28 cellular contexts compared by ENCODE assay signal in genomic region chr10:86815640-86816039, GRCh38. TPM values are rescaled to one million over a fixed set of nuclear protein-coding genes. Genes with fewer than 3 reads are reported as not detected.
A peak's percentile ranks its signal among the peaks of the same experiment; 100 is the strongest.
DNase-seq lines count a peak whose midpoint lies in the region; ATAC-seq and TF ChIP-seq lines count a peak whose summit lies in the region.
"Had no signal": no experiment of that assay in that cellular context is flagged by ENCODE, and none has a peak within 500 bp of the region (broad histone marks: within the 10 kb centered on the region; RNA-seq: fewer than 3 reads in every experiment).

No MANE protein-coding gene starts in this region.

- no peak overlapping the region for H2AK9ac ChIP-seq in IMR-90 (replicated peaks; ENCODE audit: low read depth, low read length, poor library complexity)

- ATAC-seq in IMR-90 (ENCODE audit: low read depth) = peak; percentile 46
- no peak for ATAC-seq in HG03095 (IDR thresholded peaks at IDR 0.05; ENCODE audit: unreplicated experiment)
- ATAC-seq in HG03439 (IDR thresholded peaks at IDR 0.05; ENCODE audit: unreplicated experiment) = no peak
- ATAC-seq in GM18498 (IDR thresholded peaks at IDR 0.05; ENCODE audit: unreplicated experiment) = no peak
- ATAC-seq: stimulated activated naive CD8-positive, alpha-beta T cell treated with anti-CD3 and anti-CD28 coated beads, Interleukin-15, Interleukin-2, amounts not matched to agents 100 U/mL and 50 U/mL, for 24 hours had no signal

- no TSS peak for BruUV-seq in IMR-90 (replicated peaks; lab: Mats Ljungman, UMichigan)

- H3K9me3 Mint-ChIP-seq in nephron progenitor cell = peaks cover 8% of the 10 kb centered on the region
- H3K9me3 Mint-ChIP-seq: nephron had no signal

- no peak overlapping the region for H2AFZ ChIP-seq in IMR-90 (replicated peaks; ENCODE audit: low read length, poor library complexity)
- H2AFZ ChIP-seq: hepatocyte had no signal

- in situ Hi-C loops in IMR-90 (cut with MboI; ENCODE audit: low sequenced_read_pairs) = no loop called here

- H2BK20ac ChIP-seq in IMR-90 (ENCODE audit: low read depth, low read length) = no peak overlapping the region

- no peak overlapping the region for H2AK5ac ChIP-seq in IMR-90 (ENCODE audit: low read depth, low read length)

- peaks cover 43% of the 10 kb centered on the region for H3K36me3 Mint-ChIP-seq in nephron progenitor cell (ENCODE audit: low read depth)

- TF ChIP-seq POLR2A in IMR-90 (IDR thresholded peaks at IDR 0.05; ENCODE audit: low read depth, low read length) = no peak
- no peak for TF ChIP-seq POLR2A in adrenal gland (IDR thresholded peaks at IDR 0.05)

- 100% methylated on average over 1 of the region's 5 CpGs; no CpG with 5 or more reads in 1 of the 2 experiments for WGBS in IMR-90 (ENCODE audit: extremely low coverage in 2 of 2, insufficient read length in 1 of 2), 2 experiments
- WGBS in adrenal gland, 4 donors = 84 to 92% (median 86%) methylated on average over 5 of the region's 5 CpGs

- peaks cover 19% of the 10 kb centered on the region for H3K9me1 ChIP-seq in IMR-90 (ENCODE audit: insufficient read depth, low read length)

- peak overlapping the region; percentile 89 for H3K27ac Mint-ChIP-seq in nephron progenitor cell
- H3K27ac Mint-ChIP-seq: activated naive CD8-positive, alpha-beta T cell had no signal

- H3K4me1 Mint-ChIP-seq in nephron progenitor cell = peaks cover 6% of the 10 kb centered on the region

- no peak overlapping the region for H3K4me3 Mint-ChIP-seq in nephron progenitor cell
- H3K4me3 Mint-ChIP-seq: activated naive CD8-positive, alpha-beta T cell; nephron had no signal

- H2BK15ac ChIP-seq in IMR-90 (ENCODE audit: low read depth, low read length) = no peak overlapping the region

- no peak for TF ChIP-seq RAD21 in IMR-90 (IDR thresholded peaks at IDR 0.05; ENCODE audit: low read length)

- no peak overlapping the region for H4K91ac ChIP-seq in IMR-90 (ENCODE audit: insufficient read depth, low read depth, low read length)

- H3K27ac ChIP-seq in IMR-90 (ENCODE audit: insufficient read depth, low read length) = no peak overlapping the region
- peak overlapping the region in 3 of 5 donors; percentile 46 to 77 (median 63) for H3K27ac ChIP-seq in adrenal gland
- H3K27ac ChIP-seq in subcutaneous abdominal adipose tissue (ENCODE audit: low read depth, low read length) = peak overlapping the region; percentile 73
- H3K27ac ChIP-seq: BLaER1, hepatocyte had no signal

- H3K9ac ChIP-seq in IMR-90 (ENCODE audit: low read depth, low read length) (no peak overlapping the region), subcutaneous abdominal adipose tissue (ENCODE audit: low read length in 5 of 5) (no peak overlapping the region)
- H3K9ac ChIP-seq: BLaER1 had no signal

- H3K27me3 ChIP-seq in IMR-90 (ENCODE audit: control insufficient read depth, insufficient read depth, low read length) (no peaks in the 10 kb centered on the region), adrenal gland (no peaks in the 10 kb centered on the region), subcutaneous abdominal adipose tissue (ENCODE audit: control insufficient read depth in 5 of 5, insufficient read depth in 4 of 5, low read length in 5 of 5) (no peaks in the 10 kb centered on the region)
- H3K27me3 ChIP-seq: BLaER1, esophagus squamous epithelium, hepatocyte, tibial nerve had no signal

- H3K4me1 ChIP-seq in IMR-90 (ENCODE audit: control insufficient read depth, insufficient read depth, low read length) (peaks cover 13% of the 10 kb centered on the region), adrenal gland (replicated peaks in 1 of 2) (peaks cover 15 to 38% of the 10 kb centered on the region in 2 donors), subcutaneous abdominal adipose tissue (ENCODE audit: control insufficient read depth in 5 of 5, insufficient read depth in 5 of 5, low read length in 5 of 5) (peaks cover 0 to 24% (median 17%) of the 10 kb centered on the region in 5 donors)
- H3K4me1 ChIP-seq: BLaER1 had no signal

- no peak for TF ChIP-seq CTCF in IMR-90 (conservative IDR thresholded peaks at IDR 0.05; ENCODE audit: low read depth, low read length)
- TF ChIP-seq CTCF in adrenal gland (IDR thresholded peaks at IDR 0.05) = no peak
- TF ChIP-seq CTCF in nephron progenitor cell (IDR thresholded peaks at IDR 0.05) = no peak

- no peak overlapping the region for H2BK120ac ChIP-seq in IMR-90 (ENCODE audit: low read depth, low read length)

- H3K27me3 Mint-ChIP-seq in nephron progenitor cell (ENCODE audit: low read depth, poor library complexity) = no peaks in the 10 kb centered on the region
- H3K27me3 Mint-ChIP-seq: activated naive CD8-positive, alpha-beta T cell had no signal

- CTCF ChIA-PET in IMR-90 (lab: Yijun Ruan, JAX) = no interaction called here

- H3K4me3 ChIP-seq in IMR-90 (ENCODE audit: insufficient read depth, low read depth, low read length) (no peak overlapping the region), adrenal gland (no peak overlapping the region), subcutaneous abdominal adipose tissue (ENCODE audit: low read depth in 1 of 5, low read length in 5 of 5) (no peak overlapping the region)
- H3K4me3 ChIP-seq: BLaER1, esophagus squamous epithelium, hepatocyte, lung, tibial nerve had no signal

- peaks cover 47 to 78% of the 10 kb centered on the region in 2 experiments for H3K79me1 ChIP-seq in IMR-90 (ENCODE audit: low read depth in 1 of 2, low read length in 2 of 2)

- no peak overlapping the region for H4K5ac ChIP-seq in IMR-90 (ENCODE audit: low read depth, low read length)

- POLR2A ChIA-PET in IMR-90 (lab: Charles Lee; ENCODE audit: unreplicated experiment) = interaction anchor here (0.6 kb wide), 1 partner anchor 42 kb away, joined by 3 read pairs; no protein-coding TSS in a partner anchor

- intact Hi-C loops in IMR-90 (cut with micrococcal nuclease) (no loop called here), adrenal gland (cut with DNase I) (no loop called here)

- DNase-seq in IMR-90 (no peak), adrenal gland (no peak), nephron progenitor cell (no peak), SK-N-DZ (ENCODE audit: low spot score) (no peak)
- DNase-seq: activated CD4-positive, alpha-beta T cell treated with anti-CD3 and anti-CD28 coated beads, Interleukin-2, amount 50 U/mL, for 1 hour; activated CD4-positive, CD25-positive, alpha-beta regulatory T cell; activated effector memory CD4-positive, alpha-beta T cell treated with Interleukin-2 at 50 U/mL for 16 hours; activated T-cell treated with anti-CD3 and anti-CD28 coated beads, Interleukin-2, amount 50 U/mL, for 1 hour; esophagus squamous epithelium; foreskin melanocyte; KBM-7; kidney glomerular epithelial cell; NCI-H1105; NCI-H187 treated with DMSO at 0.1 percent for 48 hours; NCI-H2171; SIG-M5; stimulated activated CD4-positive, alpha-beta T cell treated with anti-CD3 and anti-CD28 coated beads, Interleukin-1b, Interleukin-23, amount 100 ng/mL, for 48 hours; stimulated activated naive CD8-positive, alpha-beta T cell treated with anti-CD3 and anti-CD28 coated beads, Interleukin-15, Interleukin-2, amounts not matched to agents 100 U/mL and 50 U/mL, for 24 hours had no signal

- H3K14ac ChIP-seq in IMR-90 (replicated peaks; ENCODE audit: low read depth, low read length) = peak overlapping the region; percentile 63; the same call in 1 of the 2 replicates

- H4K20me1 ChIP-seq in IMR-90 (ENCODE audit: insufficient read depth, low read length) = peaks cover 41% of the 10 kb centered on the region
- H4K20me1 ChIP-seq: BLaER1 had no signal

- no peak overlapping the region for H3K4me2 ChIP-seq in IMR-90 (ENCODE audit: low read depth, low read length)
- H3K4me2 ChIP-seq: BLaER1, hepatocyte had no signal

- no peaks in the 10 kb centered on the region for H3K9me3 ChIP-seq in IMR-90 (ENCODE audit: control insufficient read depth, insufficient read depth, low read length)
- H3K9me3 ChIP-seq in adrenal gland (replicated peaks in 1 of 3) = no peaks in the 10 kb centered on the region
- no peaks in the 10 kb centered on the region for H3K9me3 ChIP-seq in subcutaneous abdominal adipose tissue (ENCODE audit: control insufficient read depth in 5 of 5, low read length in 5 of 5)
- H3K9me3 ChIP-seq: BLaER1, esophagus squamous epithelium, tibial nerve had no signal

- dilution Hi-C loops in IMR-90 (cut with HindIII; ENCODE audit: low sequenced_read_pairs, unreplicated experiment) = no loop called here

- no peak overlapping the region for H4K8ac ChIP-seq in IMR-90 (ENCODE audit: low read depth in 2 of 2, low read length in 2 of 2)

- no peak overlapping the region for H3K18ac ChIP-seq in IMR-90 (ENCODE audit: low read depth, low read length)

- H3K23ac ChIP-seq in IMR-90 (ENCODE audit: low read depth, low read length) = 0 out of 2 replicates have a peak overlapping the region, but pooled peaks have one; percentile 17

- no peak overlapping the region for H3K4ac ChIP-seq in IMR-90 (ENCODE audit: low read depth, low read length)

- no peak overlapping the region for H2BK5ac ChIP-seq in IMR-90 (ENCODE audit: low read depth, low read length, poor library complexity, severe bottlenecking)

- H3K36me3 ChIP-seq in IMR-90 (ENCODE audit: control insufficient read depth, insufficient read depth, low read length) (no peaks in the 10 kb centered on the region), adrenal gland (replicated peaks in 1 of 2) (no peaks in the 10 kb centered on the region), subcutaneous abdominal adipose tissue (ENCODE audit: control insufficient read depth in 5 of 5, insufficient read depth in 5 of 5, low read length in 5 of 5) (no peaks in the 10 kb centered on the region)
- H3K36me3 ChIP-seq: BLaER1, esophagus squamous epithelium, tibial nerve had no signal

- H3K56ac ChIP-seq in IMR-90 (ENCODE audit: extremely low read depth, insufficient read depth, low read length) = no peak overlapping the region

TF ChIP-seq in IMR-90, 13 proteins besides CTCF, POLR2A, EP300 and RAD21:
- TF ChIP-seq MAZ (IDR thresholded peaks at IDR 0.05; ENCODE audit: borderline replicate concordance, low read depth, low read length) (no peak), NFE2L2 (IDR thresholded peaks at IDR 0.05; ENCODE audit: low read depth, low read length) (no peak), BHLHE40 (IDR thresholded peaks at IDR 0.05; ENCODE audit: low read depth, low read length) (no peak), FOS (IDR thresholded peaks at IDR 0.05; ENCODE audit: low read depth, low read length) (no peak), RFX5 (IDR thresholded peaks at IDR 0.05; ENCODE audit: low read depth, low read length) (no peak)
TF ChIP-seq in IMR-90: peak in this region for 0.

RNA-seq across cellular contexts. Expression of gene BMPR1A, which starts 59.2 kb away (rescaled TPM):
- total RNA-seq in IMR-90 (2012; rRNA removed) = 93.7 and 94.7 TPM in 2 replicates
- polyA plus RNA-seq in IMR-90 (2012; rRNA removed) = 13.5 and 15.9 TPM in 2 replicates
- 3.4 and 4.9 TPM in 2 replicates for polyA plus RNA-seq in IMR-90 (2012; cell fraction: cytosol; rRNA removed)
- 1.3 and 16.0 TPM in 2 replicates for polyA plus RNA-seq in IMR-90 (2012; cell fraction: nucleus; rRNA removed; ENCODE audit: low replicate concordance)
- total RNA-seq in adrenal gland = 10 to 100 TPM; 21.2 to 45.3 (median 31.5) TPM
- polyA plus RNA-seq in adrenal gland = 10 to 100 TPM in 1 of 3 donors, 1 to 10 TPM in 2; 4.4 to 22.3 (median 4.4) TPM
- 29.7 and 29.9 TPM in 2 replicates for polyA plus RNA-seq in SK-N-DZ (2014; cell fraction: cytosol; rRNA removed)
- polyA plus RNA-seq in SK-N-DZ (2014; cell fraction: nucleus; rRNA removed) = 19.5 and 22.7 TPM in 2 replicates
